In genomic region chr12:67370979-67371378, GRCh38 we compare ENCODE assay signal across 17 cellular contexts.
"Had no signal": no experiment of that assay in that cellular context is flagged by ENCODE, and none has a peak within 500 bp of the region (broad histone marks: within the 10 kb centered on the region; RNA-seq: fewer than 3 reads in every experiment).

No MANE protein-coding gene starts in this region.

- H3K27me3 ChIP-seq: gastrocnemius medialis, heart right ventricle, thyroid gland had no signal

- DNase-seq: activated CD4-positive, alpha-beta memory T cell treated with anti-CD3 and anti-CD28 coated beads, Interleukin-2, amount 10 ng/mL, durations not matched to agents 7 days and 5 days; activated effector memory CD4-positive, alpha-beta T cell treated with anti-CD3 and anti-CD28 coated beads, Interleukin-2, amount 50 U/mL, for 16 hours; activated T-cell treated with anti-CD3 and anti-CD28 coated beads, Interleukin-2, amount 50 U/mL, for 4 hours; amniotic stem cell; cortex of kidney; effector CD4-positive, alpha-beta T cell; gastrocnemius medialis; heart right ventricle; mammary epithelial cell; naive B cell; retina; T-helper 17 cell; thyroid gland; WERI-Rb-1 had no signal

- H3K4me1 ChIP-seq: gastrocnemius medialis, parathyroid adenoma had no signal

- H3K4me3 ChIP-seq: gastrocnemius medialis, heart right ventricle, thyroid gland had no signal

- ATAC-seq: activated T-cell treated with anti-CD3 and anti-CD28 coated beads, Interleukin-2, amount 50 U/mL, for 4 hours; gastrocnemius medialis; heart right ventricle; left lobe of liver; stimulated activated memory B cell treated with anti-CD40 and anti-IgM and Interleukin-4, amounts not matched to agents 10 μg/mL and 1 μg/mL and 100 μg/mL, for 72 hours; T-helper 17 cell had no signal

- H3K9me3 ChIP-seq: gastrocnemius medialis, thyroid gland had no signal

- H3K36me3 ChIP-seq: gastrocnemius medialis, heart right ventricle, thyroid gland, WERI-Rb-1 had no signal

- H3K27ac ChIP-seq: gastrocnemius medialis, heart right ventricle, parathyroid adenoma, thyroid gland, WERI-Rb-1 had no signal
